ENCODE assay signal across 14 cellular contexts in the genomic region with DNA sequence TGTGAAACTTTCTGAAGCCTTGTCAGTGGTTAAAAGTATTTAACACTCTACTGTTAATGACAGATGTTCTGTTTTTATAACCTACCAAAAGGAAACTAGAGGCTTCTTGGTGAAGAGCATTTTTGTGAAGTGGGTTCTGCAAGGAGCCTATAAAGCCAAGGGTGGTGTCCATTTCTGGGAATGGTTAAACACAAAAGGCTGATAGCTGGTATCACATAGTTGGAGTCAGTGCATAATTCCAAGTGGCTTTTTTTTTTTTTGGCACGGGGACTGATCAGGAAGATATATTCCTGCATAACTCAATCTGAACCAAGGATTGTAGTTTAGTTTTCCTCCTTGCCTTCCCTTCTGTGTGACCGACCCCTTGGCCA. TPM values are rescaled to one million over a fixed set of nuclear protein-coding genes. Genes with fewer than 3 reads are reported as not detected.
DNase-seq lines count a peak whose midpoint lies in the region; ATAC-seq and TF ChIP-seq lines count a peak whose summit lies in the region.
"Had no signal": no experiment of that assay in that cellular context is flagged by ENCODE, and none has a peak within 500 bp of the region (broad histone marks: within the 10 kb centered on the region; RNA-seq: fewer than 3 reads in every experiment).

No MANE protein-coding gene starts in this region.

- no peaks in the 10 kb centered on the region for H4K20me1 ChIP-seq in HCT116 (ENCODE audit: insufficient read depth)

- in situ Hi-C loops in Panc1 (cut with HindIII; ENCODE audit: low pct_unique_long_range_greater_than_20kb, low sequenced_read_pairs), result no loop called here

- no peak for TF ChIP-seq CTCF in HCT116 (IDR thresholded peaks at IDR 0.05 in 2 of 3, conservative IDR thresholded peaks at IDR 0.05 in 1 of 3; ENCODE audit: borderline replicate concordance in 1 of 3, insufficient read depth in 1 of 3, low read depth in 2 of 3, low read length in 2 of 3)
- TF ChIP-seq CTCF in Panc1 (IDR thresholded peaks at IDR 0.05), result no peak
- TF ChIP-seq CTCF in fibroblast of the aortic adventitia (IDR thresholded peaks at IDR 0.05; ENCODE audit: insufficient read depth, low read length), result no peak
- TF ChIP-seq CTCF in psoas muscle (IDR thresholded peaks at IDR 0.05), result no peak

- peaks cover 26 to 33% of the 10 kb centered on the region in 2 experiments; a peak in 3 of 4 replicates for H3K36me3 ChIP-seq in HCT116 (ENCODE audit: control insufficient read depth in 1 of 2, insufficient read depth in 2 of 2, low read length in 2 of 2)
- peaks cover 32% of the 10 kb centered on the region for H3K36me3 ChIP-seq in Panc1 (ENCODE audit: control insufficient read depth, insufficient read depth, low read length)
- H3K36me3 ChIP-seq in psoas muscle (ENCODE audit: insufficient read depth in 1 of 2, low read depth in 1 of 2), result peaks cover 13 to 81% of the 10 kb centered on the region in 2 donors

- H3K9ac ChIP-seq in HCT116 (ENCODE audit: low read length), result peak overlapping the region; percentile 27

- RAD21 ChIA-PET in HCT116 (lab: Charles Lee; ENCODE audit: low non-redundant PET in 1 of 2, low total read pairs in 2 of 2, uncharacterized antibody in 2 of 2, unreplicated experiment in 2 of 2), result interaction anchor here in 1 of 2 experiments (0.6 kb wide), 1 partner anchor 55 kb away, joined by 6 read pairs; no protein-coding TSS in a partner anchor

- CTCF ChIA-PET in HCT116 (lab: Charles Lee), result interaction anchor here (1.0 kb wide), 1 partner anchor 27 kb away, joined by 8 read pairs; a partner anchor contains a TSS
- CTCF ChIA-PET in Panc1 (lab: Charles Lee), result no interaction called here

- POLR2A ChIA-PET in HCT116 (lab: Charles Lee) (interaction anchor here (1.0 to 1.7 kb wide), 2 partner anchors 10 to 28 kb away, joined by 3 to 18 read pairs; a partner anchor contains a TSS), Panc1 (lab: Charles Lee) (no interaction called here)

- H2AFZ ChIP-seq in HCT116 (ENCODE audit: low read depth, low read length, poor library complexity, severe bottlenecking), result no peak overlapping the region
- H2AFZ ChIP-seq: GM23338 had no signal

- H3K4me1 ChIP-seq in HCT116 (ENCODE audit: control insufficient read depth in 1 of 2, insufficient read depth in 2 of 2, low read length in 2 of 2) (peaks cover 32 to 46% of the 10 kb centered on the region in 2 experiments), Panc1 (ENCODE audit: control insufficient read depth, insufficient read depth, low read length) (peaks cover 24% of the 10 kb centered on the region), psoas muscle (peaks cover 34% of the 10 kb centered on the region)

- TF ChIP-seq POLR2A in HCT116 (IDR thresholded peaks at IDR 0.05; ENCODE audit: borderline replicate concordance, extremely low read depth, insufficient read depth, insufficient read length), result no peak

- WGBS in psoas muscle, 3 donors, result 41 to 43% (median 43%) methylated on average over 2 of the region's 2 CpGs

- ATAC-seq in HCT116 (no peak), Panc1 (no peak), psoas muscle (no peak), GM18861 (IDR thresholded peaks at IDR 0.05; ENCODE audit: unreplicated experiment) (no peak), esophagus mucosa (no peak), HG03045 (IDR thresholded peaks at IDR 0.05; ENCODE audit: unreplicated experiment) (no peak)
- ATAC-seq: naive thymus-derived CD8-positive, alpha-beta T cell had no signal

- no peaks in the 10 kb centered on the region for H3K9me3 ChIP-seq in HCT116 (ENCODE audit: control insufficient read depth in 1 of 2, insufficient read depth in 1 of 2, low read depth in 1 of 2, low read length in 2 of 2)
- no peaks in the 10 kb centered on the region for H3K9me3 ChIP-seq in Panc1 (ENCODE audit: control insufficient read depth, insufficient read depth, low read depth, low read length)
- H3K9me3 ChIP-seq in psoas muscle, result no peaks in the 10 kb centered on the region
- H3K9me3 ChIP-seq: adrenal gland had no signal

- no peaks in the 10 kb centered on the region for H3K9me2 ChIP-seq in HCT116 (ENCODE audit: insufficient read depth)

- H3K4me2 ChIP-seq in HCT116 (ENCODE audit: low read length), result peak overlapping the region; percentile 63
- H3K4me2 ChIP-seq: GM23338 had no signal

- no peaks in the 10 kb centered on the region for H3K79me2 ChIP-seq in HCT116 (ENCODE audit: insufficient read depth, low read length)

- intact Hi-C loops in HCT116 (cut with micrococcal nuclease), result no loop called here
- intact Hi-C loops in Panc1 (cut with micrococcal nuclease; ENCODE audit: unreplicated experiment), result no loop called here
- intact Hi-C loops in psoas muscle (cut with DNase I), result no loop called here

- DNase-seq in HCT116 (ENCODE audit: low read depth, low spot score), result no peak
- no peak for DNase-seq in Panc1 (ENCODE audit: low read depth, low spot score)
- DNase-seq in fibroblast of the aortic adventitia (ENCODE audit: low read depth), result peak; percentile 46
- DNase-seq in psoas muscle, result no peak
- DNase-seq in SW 1271 (lab: John Stamatoyannopoulos, UW), result no peak
- DNase-seq: CD4-positive, alpha-beta T cell; GF-D8; naive thymus-derived CD8-positive, alpha-beta T cell; NCI-H2171 treated with DMSO at 0.1 percent for 48 hours had no signal

- H3K27me3 ChIP-seq in HCT116 (ENCODE audit: insufficient read depth, low read length) (no peaks in the 10 kb centered on the region), Panc1 (ENCODE audit: control insufficient read depth, insufficient read depth, low read length) (no peaks in the 10 kb centered on the region), psoas muscle (ENCODE audit: insufficient read depth in 3 of 3, low read length in 2 of 3) (no peaks in the 10 kb centered on the region)
- H3K27me3 ChIP-seq: adrenal gland had no signal

- H3K4me3 ChIP-seq in HCT116 (replicated peaks in 1 of 2; ENCODE audit: low read depth in 1 of 2, low read length in 2 of 2) (peak overlapping the region in 1 of 2 experiments; percentile 13; a peak in 1 of 4 replicates), Panc1 (ENCODE audit: low read depth in 2 of 2, low read length in 2 of 2) (no peak overlapping the region), fibroblast of the aortic adventitia (ENCODE audit: low read depth, low read length) (no peak overlapping the region), psoas muscle (no peak overlapping the region)
- H3K4me3 ChIP-seq: adrenal gland, GM23338 had no signal

- H3K27ac ChIP-seq in HCT116 (ENCODE audit: low read depth, low read length), result peak overlapping the region; percentile 62
- peak overlapping the region; percentile 20 for H3K27ac ChIP-seq in Panc1 (ENCODE audit: low read length)
- peak overlapping the region; percentile 81 for H3K27ac ChIP-seq in psoas muscle

- BruUV-seq in HCT116 (replicated peaks; lab: Mats Ljungman, UMichigan) (no TSS peak), Panc1 (replicated peaks; lab: Mats Ljungman, UMichigan) (no TSS peak)

- TF ChIP-seq RAD21 in HCT116 (IDR thresholded peaks at IDR 0.05; ENCODE audit: low read depth), result no peak

TF ChIP-seq in HCT116, 20 proteins besides CTCF, POLR2A, EP300 and RAD21:
- TF ChIP-seq, protein P1, sequence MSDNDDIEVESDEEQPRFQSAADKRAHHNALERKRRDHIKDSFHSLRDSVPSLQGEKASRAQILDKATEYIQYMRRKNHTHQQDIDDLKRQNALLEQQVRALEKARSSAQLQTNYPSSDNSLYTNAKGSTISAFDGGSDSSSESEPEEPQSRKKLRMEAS (IDR thresholded peaks at IDR 0.05), result no peak
- TF ChIP-seq POLR2AphosphoS5 (IDR thresholded peaks at IDR 0.05; ENCODE audit: low read depth, low read length), result 0 out of 2 replicates have a peak, but pooled peaks have one; percentile 9

RNA-seq across cellular contexts. Expression of a gene that starts 27.6 kb away (rescaled TPM):
- total RNA-seq in HCT116 (2021; ENCODE audit: unreplicated experiment) (526 TPM), Panc1 (2021; ENCODE audit: unreplicated experiment) (666 TPM), fibroblast of the aortic adventitia (ENCODE audit: low replicate concordance) (473 and 851 TPM in 2 replicates), psoas muscle (100 to 1,000 TPM; 192 to 323 (median 227) TPM), esophagus mucosa (232 TPM)
- polyA plus RNA-seq in HCT116 (2012), result 233 and 294 TPM in 2 replicates
- 250 TPM for polyA plus RNA-seq in Panc1 (2012; ENCODE audit: insufficient read length)
- polyA plus RNA-seq in psoas muscle, result 100 to 1,000 TPM in 2 of 3 donors, 10 to 100 TPM in 1; 78.0 to 121 (median 120) TPM

Comparison
In these comparisons a context has a peak if more than half of its experiments do, and no peak if none do; other contexts are left out.
1. H3K27ac ChIP-seq: peak in every context shown above with its lines; median percentile 81 in psoas muscle; 62 in HCT116; 20 in Panc1.